ENCODE assay signal across 26 cellular contexts in the genomic region with DNA sequence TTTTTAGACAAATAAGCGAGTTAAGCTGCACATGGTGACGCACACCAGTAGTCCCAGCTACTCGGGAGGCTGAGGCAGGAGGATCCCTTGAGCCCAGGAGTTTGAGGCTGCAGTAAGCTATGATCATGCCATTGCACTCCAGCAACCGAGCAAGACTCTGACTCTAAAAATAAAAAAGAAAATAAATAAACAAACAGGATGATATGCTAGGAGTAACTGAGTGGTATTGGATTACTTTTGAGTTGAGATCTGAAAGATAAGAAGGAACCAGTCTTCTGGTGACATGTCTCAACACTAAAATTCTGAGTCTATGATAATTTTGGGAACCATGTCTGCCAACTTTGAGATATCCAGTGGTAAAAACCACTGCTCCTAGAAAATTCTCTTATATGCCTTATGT.
"Had no signal": no experiment of that assay in that cellular context is flagged by ENCODE, and none has a peak within 500 bp of the region (broad histone marks: within the 10 kb centered on the region; RNA-seq: fewer than 3 reads in every experiment).

No MANE protein-coding gene starts in this region.

- H3K36me3 ChIP-seq: pancreas, prostate gland, suprapubic skin, vagina had no signal

- ATAC-seq: natural killer cell, pancreas, right cardiac atrium, sciatic nerve had no signal

- H3K27ac Mint-ChIP-seq: mesothelial cell of epicardium; stimulated activated naive CD8-positive, alpha-beta T cell treated with anti-CD3 and anti-CD28 coated beads, Interleukin-15, Interleukin-2, amounts not matched to agents 100 ng/mL and 50 ng/mL, for 24 hours had no signal

- H3K4me3 Mint-ChIP-seq: mesothelial cell of epicardium; naive B cell; natural killer cell; neural crest cell; stimulated activated naive CD8-positive, alpha-beta T cell treated with anti-CD3 and anti-CD28 coated beads, Interleukin-15, Interleukin-2, amounts not matched to agents 100 ng/mL and 50 ng/mL, for 24 hours had no signal

- H3K9me3 Mint-ChIP-seq: mesothelial cell of epicardium; naive B cell; natural killer cell; neural crest cell; stimulated activated naive CD8-positive, alpha-beta T cell treated with anti-CD3 and anti-CD28 coated beads, Interleukin-15, Interleukin-2, amounts not matched to agents 100 ng/mL and 50 ng/mL, for 24 hours had no signal

- DNase-seq: islet precursor cell; left ventricle myocardium inferior; mesendoderm; naive B cell; natural killer cell; nucleus accumbens; pancreas; posterior cingulate gyrus; retina; right cardiac atrium; stimulated activated CD4-positive, alpha-beta T cell treated with anti-CD3 and anti-CD28 coated beads, Interleukin-12 subunit alpha, Interleukin-12 subunit beta, amount 100 ng/mL, for 4 hours; stimulated activated CD4-positive, alpha-beta T cell treated with anti-CD3 and anti-CD28 coated beads, Interleukin-15, amount 100 ng/mL, for 24 hours; stimulated activated CD4-positive, alpha-beta T cell treated with anti-CD3 and anti-CD28 coated beads, Interleukin-2, amount 100 ng/mL, for 24 hours; stimulated activated CD4-positive, alpha-beta T cell treated with anti-CD3 and anti-CD28 coated beads, Interleukin-4, amount 100 ng/mL, for 1 hour; stimulated activated naive CD4-positive, alpha-beta T cell; upper lobe of left lung had no signal

- H3K27ac ChIP-seq: left ventricle myocardium inferior, pancreas, prostate gland, skin epidermis, suprapubic skin, tibial nerve, upper lobe of left lung, vagina had no signal

- H3K27me3 ChIP-seq: pancreas, suprapubic skin, tibial nerve, upper lobe of left lung, vagina had no signal

- H3K4me1 ChIP-seq: left ventricle myocardium inferior, prostate gland, tibial nerve, upper lobe of left lung, vagina had no signal

- H3K9me3 ChIP-seq: left ventricle myocardium inferior, pancreas, prostate gland, suprapubic skin, tibial nerve, upper lobe of left lung, vagina had no signal

- H3K4me3 ChIP-seq: left ventricle myocardium inferior, lung, pancreas, prostate gland, skin epidermis, suprapubic skin, tibial nerve, upper lobe of left lung, vagina had no signal

- H3K27me3 Mint-ChIP-seq: naive B cell; stimulated activated naive CD8-positive, alpha-beta T cell treated with anti-CD3 and anti-CD28 coated beads, Interleukin-15, Interleukin-2, amounts not matched to agents 100 ng/mL and 50 ng/mL, for 24 hours had no signal
